16 cellular contexts compared by ENCODE assay signal in genomic region chr2:184452907-184453306, GRCh38.
DNase-seq lines count a peak whose midpoint lies in the region; ATAC-seq and TF ChIP-seq lines count a peak whose summit lies in the region.
"Had no signal": no experiment of that assay in that cellular context is flagged by ENCODE, and none has a peak within 500 bp of the region (broad histone marks: within the 10 kb centered on the region; RNA-seq: fewer than 3 reads in every experiment).

No MANE protein-coding gene starts in this region.

- POLR2A ChIA-PET in OCI-LY7 (lab: Charles Lee): interaction anchor here (0.8 to 5.2 kb wide), 9 partner anchors 12 to 276 kb away, joined by 3 to 38 read pairs (median 4); partner anchors contain the start of gene ZNF804A

- peak; percentile 48 for DNase-seq in OCI-LY7 (ENCODE audit: low spot score)
- DNase-seq in hippocampal formation (lab: John Stamatoyannopoulos, UW): no peak
- DNase-seq in NCI-H128 (lab: John Stamatoyannopoulos, UW; ENCODE audit: unreplicated experiment): no peak
- no peak for DNase-seq in central memory CD4-positive, alpha-beta T cell
- DNase-seq in NCI-H446 (lab: John Stamatoyannopoulos, UW): no peak
- DNase-seq: activated T-cell treated with anti-CD3 and anti-CD28 coated beads, Interleukin-2, amount 50 U/mL, for 24 hours; cortex of kidney; foreskin fibroblast; NCI-H774; SW 1271 had no signal

- CTCF ChIA-PET in OCI-LY7 (lab: Charles Lee; ENCODE audit: unreplicated experiment): interaction anchor here (1.0 kb wide), 1 partner anchor 144 kb away, joined by 3 read pairs; no protein-coding TSS in a partner anchor

- 0 out of 2 replicates have a peak, but pooled peaks cover 7% of the 10 kb centered on the region for H3K36me3 ChIP-seq in OCI-LY7 (ENCODE audit: insufficient read depth, low read length)
- H3K36me3 ChIP-seq: prostate gland, thoracic aorta had no signal

- TF ChIP-seq CTCF in OCI-LY7 (conservative IDR thresholded peaks at IDR 0.05; ENCODE audit: low read length): no peak

- H4K20me1 ChIP-seq in OCI-LY7 (ENCODE audit: insufficient read depth, low read length): no peaks in the 10 kb centered on the region

- H3K4me3 ChIP-seq in OCI-LY7 (ENCODE audit: low read depth, low read length, poor library complexity, severe bottlenecking): peak overlapping the region; percentile 18
- H3K4me3 ChIP-seq: prostate gland, smooth muscle cell, thoracic aorta had no signal

- peak overlapping the region; percentile 73 for H3K27ac ChIP-seq in OCI-LY7 (ENCODE audit: low read depth, low read length, poor library complexity, severe bottlenecking)
- H3K27ac ChIP-seq: prostate gland, thoracic aorta had no signal

- peaks cover 16% of the 10 kb centered on the region; the same call in 1 of the 2 replicates for H3K9me3 ChIP-seq in OCI-LY7 (ENCODE audit: low read length)
- H3K9me3 ChIP-seq: prostate gland, thoracic aorta had no signal

- H3K4me2 ChIP-seq in OCI-LY7 (ENCODE audit: low read length): peak overlapping the region; percentile 57
- H3K4me2 ChIP-seq: smooth muscle cell had no signal

- ATAC-seq in GM18520 (IDR thresholded peaks at IDR 0.05; ENCODE audit: unreplicated experiment): peak; percentile 59
- peak; percentile 41 for ATAC-seq in GM21367 (IDR thresholded peaks at IDR 0.05; ENCODE audit: unreplicated experiment)
- ATAC-seq in HG02885 (IDR thresholded peaks at IDR 0.05; ENCODE audit: poor library complexity, unreplicated experiment): peak; percentile 50

- H3K9me2 ChIP-seq in OCI-LY7 (ENCODE audit: insufficient read depth, low read length): no peaks in the 10 kb centered on the region

- intact Hi-C loops in OCI-LY7 (cut with micrococcal nuclease; ENCODE audit: unreplicated experiment): loop anchor here (5.0 kb wide), 1 partner anchor 279 kb away; no protein-coding TSS in a partner anchor

- H2AFZ ChIP-seq in OCI-LY7 (ENCODE audit: low read length): peak overlapping the region; percentile 93

- BruUV-seq in OCI-LY7 (replicated peaks; lab: Mats Ljungman, UMichigan): no TSS peak

- H3K4me1 ChIP-seq in OCI-LY7 (ENCODE audit: insufficient read depth, low read length, poor library complexity, severe bottlenecking): peaks cover 49% of the 10 kb centered on the region
- H3K4me1 ChIP-seq: prostate gland had no signal

- no peaks in the 10 kb centered on the region for H3K79me2 ChIP-seq in OCI-LY7 (ENCODE audit: insufficient read depth, low read depth, low read length)
